ENCODE assay signal across 8 cellular contexts in genomic region chr17:40097931-40098845, GRCh38. TPM values are rescaled to one million over a fixed set of nuclear protein-coding genes. Genes with fewer than 3 reads are reported as not detected.
A peak's percentile ranks its signal among the peaks of the same experiment; 100 is the strongest.
DNase-seq lines count a peak whose midpoint lies in the region; ATAC-seq and TF ChIP-seq lines count a peak whose summit lies in the region.

No MANE protein-coding gene starts in this region.

- H3K4me3 ChIP-seq in HFF-Myc (replicated peaks; ENCODE audit: low read depth, low read length) = peak overlapping the region; percentile 50
- H3K4me3 ChIP-seq in fibroblast of mammary gland (ENCODE audit: control insufficient read depth, low read depth, low read length) = peak overlapping the region; percentile 37
- H3K4me3 ChIP-seq in ovary = peak overlapping the region; percentile 36

- no peak for DNase-seq in HFF-Myc (ENCODE audit: extremely low read depth, low read depth)
- no peak for DNase-seq in T-helper 17 cell
- peak; percentile 83 for DNase-seq in fibroblast of mammary gland (ENCODE audit: low read depth)
- DNase-seq in ovary = peak; percentile 68 to 81 (median 72)
- DNase-seq in mesenteric fat pad (ENCODE audit: low spot score) = no peak
- DNase-seq in stimulated activated CD4-positive, alpha-beta T cell treated with anti-CD3 and anti-CD28 coated beads, Interleukin-1b, Interleukin-23, amount 100 ng/mL, for 48 hours = no peak

- TF ChIP-seq EP300 in ovary (IDR thresholded peaks at IDR 0.05) = peak; percentile 31

- no peaks in the 10 kb centered on the region for H3K27me3 ChIP-seq in ovary

- H3K27me3 Mint-ChIP-seq in T-helper 17 cell = no peaks in the 10 kb centered on the region

- H3K9me3 ChIP-seq in T-helper 17 cell (ENCODE audit: control insufficient read depth, low read length, poor library complexity, severe bottlenecking) (no peaks in the 10 kb centered on the region), ovary (no peaks in the 10 kb centered on the region)

- peak overlapping the region; percentile 85 to 96 for H3K27ac ChIP-seq in ovary

- no peaks in the 10 kb centered on the region for H3K36me3 ChIP-seq in ovary

- intact Hi-C loops in ovary (cut with DNase I) = loop anchor here in 1 of 4 donors (5.0 kb wide), 1 partner anchor 36 kb away; the partner anchor contains the start of gene THRA

- TF ChIP-seq POLR2A in ovary (IDR thresholded peaks at IDR 0.05) = no peak

- peak overlapping the region; percentile 92 for H3K4me3 Mint-ChIP-seq in T-helper 17 cell

- peaks cover 76% of the 10 kb centered on the region for H3K4me1 Mint-ChIP-seq in T-helper 17 cell

- peak overlapping the region; percentile 100 for H3K27ac Mint-ChIP-seq in T-helper 17 cell

- peaks cover 36% of the 10 kb centered on the region for H3K4me1 ChIP-seq in ovary (ENCODE audit: insufficient read depth)

- no peak for ATAC-seq in T-helper 17 cell
- no peak for ATAC-seq in HG02870 (IDR thresholded peaks at IDR 0.05; ENCODE audit: unreplicated experiment)
- no peak for ATAC-seq in HG03135 (IDR thresholded peaks at IDR 0.05; ENCODE audit: unreplicated experiment)

- H3K36me3 Mint-ChIP-seq in T-helper 17 cell (ENCODE audit: low read depth) = peaks cover 11% of the 10 kb centered on the region

- TF ChIP-seq CTCF in HFF-Myc (IDR thresholded peaks at IDR 0.05; ENCODE audit: low read depth, low read length, missing control alignments) (no peak), fibroblast of mammary gland (conservative IDR thresholded peaks at IDR 0.05; ENCODE audit: control insufficient read depth, insufficient read depth, low read depth, low read length) (no peak), ovary (IDR thresholded peaks at IDR 0.05) (no peak)

- 18 to 23% (median 21%) methylated on average over 9 of the region's 9 CpGs for WGBS in ovary, 3 donors

RNA-seq across cellular contexts. Expression of gene NR1D1, which starts 2.2 kb away (rescaled TPM):
- 100 to 1,000 TPM; 102 to 145 TPM for total RNA-seq in T-helper 17 cell
- total RNA-seq in ovary = 10 to 100 TPM; 10.7 to 73.8 (median 23.7) TPM
- 10 to 100 TPM; 11.8 to 59.0 TPM for polyA plus RNA-seq in ovary
- total RNA-seq in mesenteric fat pad = 15.5 TPM

RNA-seq across cellular contexts. Expression of gene MSL1, which starts 23.6 kb away (rescaled TPM):
- total RNA-seq in T-helper 17 cell = 100 to 1,000 TPM; 101 to 106 TPM
- 100 to 1,000 TPM in 1 of 7 donors, 10 to 100 TPM in 6; 59.6 to 110 (median 83.3) TPM for total RNA-seq in ovary
- 100 to 1,000 TPM in 1 of 2 donors, 10 to 100 TPM in 1; 60.8 to 122 TPM for polyA plus RNA-seq in ovary
- 77.0 TPM for total RNA-seq in mesenteric fat pad

RNA-seq across cellular contexts. Expression of gene THRA, which starts 35.4 kb away (rescaled TPM):
- 10 to 100 TPM; 29.8 to 32.2 TPM for total RNA-seq in T-helper 17 cell
- total RNA-seq in ovary = 100 to 1,000 TPM in 2 of 7 donors, 10 to 100 TPM in 5; 51.4 to 129 (median 89.3) TPM
- 10 to 100 TPM; 77.5 to 87.2 TPM for polyA plus RNA-seq in ovary
- total RNA-seq in mesenteric fat pad = 74.7 TPM

RNA-seq across cellular contexts. Expression of gene CASC3, which starts 42.1 kb away (rescaled TPM):
- total RNA-seq in T-helper 17 cell (100 to 1,000 TPM; 168 to 176 TPM), ovary (100 to 1,000 TPM in 4 of 7 donors, 10 to 100 TPM in 3; 39.9 to 122 (median 106) TPM), mesenteric fat pad (84.4 TPM)
- 100 to 1,000 TPM in 1 of 2 donors, 10 to 100 TPM in 1; 53.1 to 113 TPM for polyA plus RNA-seq in ovary

RNA-seq across cellular contexts. Expression of gene MED24, which starts 44.0 kb away (rescaled TPM):
- total RNA-seq in T-helper 17 cell = 10 to 100 TPM; 73.7 to 77.5 TPM
- total RNA-seq in ovary = 10 to 100 TPM; 42.2 to 73.9 (median 66.7) TPM
- polyA plus RNA-seq in ovary = 10 to 100 TPM; 45.1 to 51.3 TPM
- 72.2 TPM for total RNA-seq in mesenteric fat pad

Comparison
In these comparisons a context has a peak if more than half of its experiments do, and no peak if none do; other contexts are left out.
1. DNase-seq: peak in fibroblast of mammary gland (single experiment) and ovary (5 of 5); none in HFF-Myc (single experiment), T-helper 17 cell (0 of 3), mesenteric fat pad (single experiment) and stimulated activated CD4-positive, alpha-beta T cell treated with anti-CD3 and anti-CD28 coated beads, Interleukin-1b, Interleukin-23, amount 100 ng/mL, for 48 hours (single experiment).
2. Peak in every context shown above with its lines, with median percentiles within 50 percentile points of each other: H3K4me3 ChIP-seq.